Comparison of ENCODE assay signal across 7 cellular contexts in the genomic region with DNA sequence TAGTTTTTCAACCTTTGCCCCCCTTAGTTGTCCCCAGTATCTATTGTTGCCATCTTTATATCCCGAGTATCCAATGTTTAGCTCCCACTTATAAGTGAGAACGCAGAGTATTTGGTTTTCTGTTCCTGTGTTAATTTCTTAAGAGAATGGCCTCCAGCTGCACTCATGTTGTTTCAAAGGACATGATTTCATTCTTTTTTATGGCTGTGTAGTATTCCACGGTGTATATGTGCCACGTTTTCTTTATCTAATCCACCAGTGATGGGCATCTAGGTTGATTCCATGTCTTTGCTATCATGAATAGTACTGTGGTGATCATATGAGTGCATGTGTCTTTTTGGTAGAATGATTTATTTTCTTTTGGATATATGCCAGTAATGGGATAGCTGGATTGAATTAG.
"Had no signal": no experiment of that assay in that cellular context is flagged by ENCODE, and none has a peak within 500 bp of the region (broad histone marks: within the 10 kb centered on the region; RNA-seq: fewer than 3 reads in every experiment).

No MANE protein-coding gene starts in this region.

- H3K4me3 ChIP-seq: GM12878 had no signal

- DNase-seq: GDM1, GF-D8 had no signal

- ATAC-seq: GM12878 had no signal

- FAIRE-seq: GM12878, GM12891, GM12892, GM18507, GM19239 had no signal
